ENCODE assay signal across 1 cellular context in the genomic region with DNA sequence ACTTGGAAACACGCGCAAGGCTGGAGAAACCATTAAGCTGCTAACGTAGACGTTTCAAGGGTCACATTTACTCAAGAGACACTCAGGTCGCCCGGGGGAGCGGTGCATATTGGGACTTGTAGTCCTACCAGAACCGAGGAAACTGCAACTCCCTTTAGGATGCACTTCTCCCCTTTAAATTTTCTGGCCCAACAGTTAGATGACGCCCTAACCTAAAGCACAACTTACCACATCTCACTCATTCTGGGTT.
TF ChIP-seq lines count a peak whose summit lies in the region.

No MANE protein-coding gene starts in this region.

TF ChIP-seq in HEK293, 187 proteins besides CTCF, POLR2A, EP300 and RAD21 (continued from another document):
- peak; percentile 29; the same call in 1 of the 2 replicates for TF ChIP-seq ZNF394 (tag by site-specific recombination; IDR thresholded peaks at IDR 0.05; ENCODE audit: borderline replicate concordance)
- TF ChIP-seq ZBTB8A (tag by site-specific recombination; IDR thresholded peaks at IDR 0.05): no peak
- TF ChIP-seq ZNF112 (tag by site-specific recombination; IDR thresholded peaks at IDR 0.05): no peak
- TF ChIP-seq ZBTB48 (tag by site-specific recombination; IDR thresholded peaks at IDR 0.05): no peak
- TF ChIP-seq KLF9 (tag by site-specific recombination; IDR thresholded peaks at IDR 0.05; ENCODE audit: low read depth): no peak
- no peak for TF ChIP-seq OSR2 (tag by site-specific recombination; IDR thresholded peaks at IDR 0.05)
- TF ChIP-seq ZNF335 (tag by site-specific recombination; conservative IDR thresholded peaks at IDR 0.05): peak; percentile 92
- TF ChIP-seq, protein P1, sequence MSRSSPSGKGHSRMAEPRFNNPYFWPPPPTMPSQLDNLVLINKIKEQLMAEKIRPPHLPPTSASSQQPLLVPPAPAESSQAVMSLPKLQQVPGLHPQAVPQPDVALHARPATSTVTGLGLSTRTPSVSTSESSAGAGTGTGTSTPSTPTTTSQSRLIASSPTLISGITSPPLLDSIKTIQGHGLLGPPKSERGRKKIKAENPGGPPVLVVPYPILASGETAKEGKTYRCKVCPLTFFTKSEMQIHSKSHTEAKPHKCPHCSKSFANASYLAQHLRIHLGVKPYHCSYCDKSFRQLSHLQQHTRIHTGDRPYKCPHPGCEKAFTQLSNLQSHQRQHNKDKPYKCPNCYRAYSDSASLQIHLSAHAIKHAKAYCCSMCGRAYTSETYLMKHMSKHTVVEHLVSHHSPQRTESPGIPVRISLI (tag by site-specific recombination; IDR thresholded peaks at IDR 0.05): no peak
- peak; percentile 61 for TF ChIP-seq MZF1 (tag by site-specific recombination; IDR thresholded peaks at IDR 0.05; ENCODE audit: borderline replicate concordance)
- peak; percentile 14; the same call in 1 of the 2 replicates for TF ChIP-seq ZNF692 (tag by site-specific recombination; IDR thresholded peaks at IDR 0.05)
- no peak for TF ChIP-seq ZNF777 (tag by site-specific recombination; IDR thresholded peaks at IDR 0.05; ENCODE audit: borderline replicate concordance)
- no peak for TF ChIP-seq ZNF2 (tag by site-specific recombination; IDR thresholded peaks at IDR 0.05)
- TF ChIP-seq, protein P2, sequence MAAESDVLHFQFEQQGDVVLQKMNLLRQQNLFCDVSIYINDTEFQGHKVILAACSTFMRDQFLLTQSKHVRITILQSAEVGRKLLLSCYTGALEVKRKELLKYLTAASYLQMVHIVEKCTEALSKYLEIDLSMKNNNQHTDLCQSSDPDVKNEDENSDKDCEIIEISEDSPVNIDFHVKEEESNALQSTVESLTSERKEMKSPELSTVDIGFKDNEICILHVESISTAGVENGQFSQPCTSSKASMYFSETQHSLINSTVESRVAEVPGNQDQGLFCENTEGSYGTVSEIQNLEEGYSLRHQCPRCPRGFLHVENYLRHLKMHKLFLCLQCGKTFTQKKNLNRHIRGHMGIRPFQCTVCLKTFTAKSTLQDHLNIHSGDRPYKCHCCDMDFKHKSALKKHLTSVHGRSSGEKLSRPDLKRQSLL (tag by site-specific recombination; IDR thresholded peaks at IDR 0.05): no peak
- no peak for TF ChIP-seq PRDM1 (tag by site-specific recombination; IDR thresholded peaks at IDR 0.05)
- TF ChIP-seq ZNF292 (tag by site-specific recombination; IDR thresholded peaks at IDR 0.05; ENCODE audit: borderline replicate concordance, low read depth): no peak
- TF ChIP-seq ZNF302 (tag by site-specific recombination; IDR thresholded peaks at IDR 0.05; ENCODE audit: low read depth): no peak
- peak; percentile 90 for TF ChIP-seq PRDM10 (tag by site-specific recombination; IDR thresholded peaks at IDR 0.05)
- TF ChIP-seq HOXC10 (CRISPR knock-in tag; IDR thresholded peaks at IDR 0.05): no peak
- no peak for TF ChIP-seq SCRT2 (tag by site-specific recombination; IDR thresholded peaks at IDR 0.05)
- no peak for TF ChIP-seq ZNF391 (tag by site-specific recombination; IDR thresholded peaks at IDR 0.05; ENCODE audit: borderline replicate concordance, low read depth)
- peak; percentile 29; the same call in 1 of the 2 replicates for TF ChIP-seq ZBTB44 (tag by site-specific recombination; IDR thresholded peaks at IDR 0.05)
